Comparison of ENCODE assay signal across 28 cellular contexts in the genomic region with DNA sequence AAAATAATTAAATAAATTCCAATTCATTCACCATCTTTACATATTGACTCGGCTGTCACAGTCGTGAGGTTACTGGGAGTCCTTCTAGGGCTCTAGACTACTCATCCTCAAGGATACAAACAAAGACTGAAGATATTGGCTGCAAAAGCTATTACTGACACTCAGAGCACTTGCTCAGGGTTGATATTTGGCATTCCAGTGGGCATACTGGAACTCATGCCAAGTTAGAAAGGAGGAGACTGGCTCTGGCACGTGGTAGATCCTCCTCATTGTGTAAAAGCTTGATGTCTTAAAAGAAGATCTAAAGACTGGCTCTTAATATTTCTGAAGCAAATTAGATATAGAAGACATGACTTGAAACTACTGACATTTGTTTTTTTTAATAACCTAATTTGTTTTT.
"Had no signal": no experiment of that assay in that cellular context is flagged by ENCODE, and none has a peak within 500 bp of the region (broad histone marks: within the 10 kb centered on the region; RNA-seq: fewer than 3 reads in every experiment).

No MANE protein-coding gene starts in this region.

- DNase-seq: activated CD4-positive, alpha-beta memory T cell treated with anti-CD3 and anti-CD28 coated beads, Interleukin-2, amount 10 ng/mL, durations not matched to agents 7 days and 5 days; activated CD4-positive, alpha-beta T cell treated with anti-CD3 and anti-CD28 coated beads, Interleukin-2, amount 10 ng/mL, durations not matched to agents 24 days and 14 days; activated CD4-positive, CD25-positive, alpha-beta regulatory T cell treated with anti-CD3 and anti-CD28 coated beads, Interleukin-2, amount 50 U/mL, for 72 hours; activated CD8-positive, alpha-beta memory T cell treated with anti-CD3 and anti-CD28 coated beads, Interleukin-2, amount 50 U/mL, for 48 hours; activated gamma-delta T cell; activated naive CD4-positive, alpha-beta T cell treated with anti-CD3 and anti-CD28 coated beads, Interleukin-2, amount 50 U/mL, for 16 hours; activated T-cell treated with anti-CD3 and anti-CD28 coated beads, Interleukin-2, amount 50 U/mL, for 24 hours; amniotic stem cell; cortex of kidney; effector memory CD8-positive, alpha-beta T cell; erythroblast; islet precursor cell; left ventricle myocardium inferior; mucosa of descending colon; naive B cell; nephron progenitor cell; right lobe of liver; stimulated activated CD4-positive, alpha-beta T cell treated with anti-CD3 and anti-CD28 coated beads, Interleukin-12 subunit alpha, Interleukin-12 subunit beta, amount 100 ng/mL, for 4 hours; stimulated activated CD4-positive, alpha-beta T cell treated with anti-CD3 and anti-CD28 coated beads, Interleukin-4, amount 100 ng/mL, for 24 hours; stimulated activated naive CD8-positive, alpha-beta T cell treated with anti-CD3 and anti-CD28 coated beads, Interleukin-15, amount 100 ng/mL, for 72 hours; T-helper 17 cell; T1000 had no signal

- H2AFZ ChIP-seq: hepatocyte had no signal

- H3K9me3 ChIP-seq: gastroesophageal sphincter, left ventricle myocardium inferior, mucosa of descending colon, neutrophil, right lobe of liver, vagina had no signal

- H3K36me3 ChIP-seq: cardiac muscle cell, gastroesophageal sphincter, left ventricle myocardium inferior, neutrophil, right lobe of liver, vagina had no signal

- H3K27ac ChIP-seq: cardiac muscle cell, gastroesophageal sphincter, hepatocyte, left ventricle myocardium inferior, neutrophil, right lobe of liver, skin epidermis, vagina had no signal

- H3K4me1 ChIP-seq: gastroesophageal sphincter, left ventricle myocardium inferior, right lobe of liver, vagina had no signal

- H3K27me3 ChIP-seq: cardiac muscle cell, gastroesophageal sphincter, hepatocyte, neutrophil, right lobe of liver, vagina had no signal

- H3K79me2 ChIP-seq: hepatocyte had no signal

- H3K4me3 ChIP-seq: cardiac muscle cell, gastroesophageal sphincter, hepatocyte, left ventricle myocardium inferior, mucosa of descending colon, right lobe of liver, skin epidermis, vagina had no signal

- H3K4me2 ChIP-seq: hepatocyte had no signal
